In genomic region chr11:1295086-1295485, GRCh38 we compare ENCODE assay signal across 21 cellular contexts.
"Had no signal": no experiment of that assay in that cellular context is flagged by ENCODE, and none has a peak within 500 bp of the region (broad histone marks: within the 10 kb centered on the region; RNA-seq: fewer than 3 reads in every experiment).

No MANE protein-coding gene starts in this region.

- H3K4me1 ChIP-seq: SJSA1 had no signal

- H3K36me3 ChIP-seq: SJSA1 had no signal

- H3K9me3 Mint-ChIP-seq: activated CD4-positive, alpha-beta memory T cell treated with anti-CD3 and anti-CD28 coated beads for 36 hours; activated T-helper 1 cell treated with anti-CD3 and anti-CD28 coated beads, Interleukin-12 subunit alpha, Interleukin-12 subunit beta, Interleukin-2, Interleukin-4 antibody, amounts not matched to agents 30 ng/mL and 10 ng/mL and 1 ng/mL, durations not matched to agents 14 hours and 24 hours and 36 hours; immature natural killer cell; naive B cell had no signal

- H3K36me3 Mint-ChIP-seq: activated CD8-positive, alpha-beta memory T cell treated with anti-CD3 and anti-CD28 coated beads, Interleukin-2, amount 10 ng/mL, durations not matched to agents 7 days and 5 days had no signal

- H3K9me3 ChIP-seq: body of pancreas, SJSA1, thyroid gland had no signal

- H3K27me3 Mint-ChIP-seq: activated CD4-positive, alpha-beta memory T cell treated with anti-CD3 and anti-CD28 coated beads for 36 hours; activated CD8-positive, alpha-beta memory T cell treated with anti-CD3 and anti-CD28 coated beads, Interleukin-2, amount 10 ng/mL, durations not matched to agents 7 days and 5 days; naive B cell had no signal

- ATAC-seq: activated CD8-positive, alpha-beta memory T cell treated with anti-CD3 and anti-CD28 coated beads, Interleukin-2, amount 10 ng/mL, durations not matched to agents 7 days and 5 days; body of pancreas; stimulated activated naive CD8-positive, alpha-beta T cell treated with anti-CD3 and anti-CD28 coated beads, Interleukin-15, Interleukin-2, amounts not matched to agents 100 U/mL and 50 U/mL, for 24 hours had no signal

- DNase-seq: activated CD4-positive, alpha-beta memory T cell treated with anti-CD3 and anti-CD28 coated beads for 36 hours; activated CD4-positive, alpha-beta T cell treated with anti-CD3 and anti-CD28 coated beads for 48 hours; activated CD8-positive, alpha-beta memory T cell treated with anti-CD3 and anti-CD28 coated beads, Interleukin-2, amount 10 ng/mL, durations not matched to agents 7 days and 5 days; activated naive CD4-positive, alpha-beta T cell; anterior cingulate cortex; effector CD4-positive, alpha-beta T cell; immature natural killer cell; kidney glomerular epithelial cell; mesendoderm; naive B cell; nucleus accumbens; stimulated activated CD4-positive, alpha-beta T cell treated with anti-CD3 and anti-CD28 coated beads, Interleukin-4, amount 100 ng/mL, for 24 hours; stimulated activated naive CD8-positive, alpha-beta T cell treated with anti-CD3 and anti-CD28 coated beads, Interleukin-15, Interleukin-2, amounts not matched to agents 100 U/mL and 50 U/mL, for 24 hours; T-helper 1 cell; T-helper 9 cell; thyroid gland had no signal

- H3K4me3 Mint-ChIP-seq: activated CD4-positive, alpha-beta memory T cell treated with anti-CD3 and anti-CD28 coated beads for 36 hours; activated CD8-positive, alpha-beta memory T cell treated with anti-CD3 and anti-CD28 coated beads, Interleukin-2, amount 10 ng/mL, durations not matched to agents 7 days and 5 days; activated T-helper 1 cell treated with anti-CD3 and anti-CD28 coated beads, Interleukin-12 subunit alpha, Interleukin-12 subunit beta, Interleukin-2, Interleukin-4 antibody, amounts not matched to agents 30 ng/mL and 10 ng/mL and 1 ng/mL, durations not matched to agents 14 hours and 24 hours and 36 hours; immature natural killer cell; naive B cell had no signal

- H3K4me3 ChIP-seq: body of pancreas, cardiac muscle cell, hepatocyte, SJSA1, thyroid gland had no signal

- H3K27ac Mint-ChIP-seq: activated CD4-positive, alpha-beta memory T cell treated with anti-CD3 and anti-CD28 coated beads for 36 hours; activated CD8-positive, alpha-beta memory T cell treated with anti-CD3 and anti-CD28 coated beads, Interleukin-2, amount 10 ng/mL, durations not matched to agents 7 days and 5 days; activated T-helper 1 cell treated with anti-CD3 and anti-CD28 coated beads, Interleukin-12 subunit alpha, Interleukin-12 subunit beta, Interleukin-2, Interleukin-4 antibody, amounts not matched to agents 30 ng/mL and 10 ng/mL and 1 ng/mL, durations not matched to agents 14 hours and 24 hours and 36 hours; immature natural killer cell; naive B cell had no signal

- H3K27ac ChIP-seq: cardiac muscle cell, hepatocyte, SJSA1, thyroid gland had no signal

- H3K4me1 Mint-ChIP-seq: activated CD8-positive, alpha-beta memory T cell treated with anti-CD3 and anti-CD28 coated beads, Interleukin-2, amount 10 ng/mL, durations not matched to agents 7 days and 5 days had no signal

- H3K27me3 ChIP-seq: body of pancreas, cardiac muscle cell, hepatocyte, SJSA1, thyroid gland had no signal
